17 cellular contexts compared by ENCODE assay signal in the genomic region with DNA sequence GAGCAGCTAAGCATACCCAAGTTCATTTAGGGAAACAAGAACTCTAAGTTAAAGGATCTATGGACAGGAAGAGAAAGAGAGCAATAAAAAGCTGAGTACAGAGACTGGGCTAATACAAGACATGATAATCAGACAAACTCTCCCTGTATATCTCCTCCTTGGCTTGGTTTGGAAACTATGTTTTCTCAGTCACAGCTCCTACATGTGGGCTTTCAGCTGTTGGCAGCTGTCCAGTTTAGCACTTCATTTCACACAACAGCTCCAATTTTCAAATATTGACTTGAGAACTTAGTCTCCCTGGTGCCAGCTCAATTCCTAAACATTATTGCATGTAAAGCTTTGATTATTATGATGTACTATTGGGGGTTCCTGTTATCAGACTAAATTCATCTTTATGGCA.
DNase-seq lines count a peak whose midpoint lies in the region; TF ChIP-seq lines count a peak whose summit lies in the region.
"Had no signal": no experiment of that assay in that cellular context is flagged by ENCODE, and none has a peak within 500 bp of the region (broad histone marks: within the 10 kb centered on the region; RNA-seq: fewer than 3 reads in every experiment).

No MANE protein-coding gene starts in this region.

- CTCF ChIA-PET in HEK293 (lab: Yijun Ruan, JAX), result interaction anchor here (1.4 kb wide), 1 partner anchor 96 kb away, joined by 6 read pairs; no protein-coding TSS in a partner anchor
- CTCF ChIA-PET in CD8-positive, alpha-beta memory T cell (lab: Charles Lee), result no interaction called here

- no peaks in the 10 kb centered on the region for H3K4me1 Mint-ChIP-seq in CD8-positive, alpha-beta memory T cell
- H3K4me1 Mint-ChIP-seq: natural killer cell had no signal

- peaks cover 2 to 8% of the 10 kb centered on the region in 2 donors for H3K27me3 Mint-ChIP-seq in CD8-positive, alpha-beta memory T cell

- no peak overlapping the region for H3K4me3 ChIP-seq in HEK293 (ENCODE audit: low read depth, low read length)
- no peak overlapping the region for H3K4me3 ChIP-seq in CD8-positive, alpha-beta memory T cell (ENCODE audit: low read length)
- H3K4me3 ChIP-seq: adrenal gland, esophagus muscularis mucosa, K562, skin epidermis had no signal

- no peaks in the 10 kb centered on the region for H3K9me3 ChIP-seq in HEK293 (ENCODE audit: control insufficient read depth, insufficient read depth, low read depth, low read length)
- no peaks in the 10 kb centered on the region for H3K9me3 ChIP-seq in CD8-positive, alpha-beta memory T cell (ENCODE audit: low read length)
- H3K9me3 ChIP-seq: adrenal gland, esophagus muscularis mucosa had no signal

- no peak for TF ChIP-seq CTCF in HEK293 (tag by site-specific recombination; IDR thresholded peaks at IDR 0.05)

- POLR2A ChIA-PET in HEK293 (lab: Yijun Ruan, JAX), result no interaction called here
- POLR2A ChIA-PET in CD8-positive, alpha-beta memory T cell (lab: Charles Lee), result no interaction called here

- no peaks in the 10 kb centered on the region for H3K36me3 ChIP-seq in HEK293 (ENCODE audit: control insufficient read depth in 2 of 2, insufficient read depth in 1 of 2, low read length in 2 of 2)
- no peaks in the 10 kb centered on the region for H3K36me3 ChIP-seq in CD8-positive, alpha-beta memory T cell (ENCODE audit: insufficient read depth, low read length)
- H3K36me3 ChIP-seq: adrenal gland, esophagus muscularis mucosa had no signal

- no peaks in the 10 kb centered on the region for H3K9me3 Mint-ChIP-seq in CD8-positive, alpha-beta memory T cell

- H3K4me3 Mint-ChIP-seq in CD8-positive, alpha-beta memory T cell, result no peak overlapping the region
- H3K4me3 Mint-ChIP-seq: natural killer cell had no signal

- no peak overlapping the region for H3K27ac ChIP-seq in HEK293 (ENCODE audit: extremely low read depth, low read depth, low read length)
- H3K27ac ChIP-seq in CD8-positive, alpha-beta memory T cell (ENCODE audit: low read depth, low read length), result no peak overlapping the region
- H3K27ac ChIP-seq: adrenal gland, esophagus muscularis mucosa, skin epidermis had no signal

- DNase-seq in NCI-H146 treated with DMSO at 0.1 percent for 48 hours (lab: John Stamatoyannopoulos, UW; ENCODE audit: unreplicated experiment) (peak; percentile 95), NCI-H345 treated with DMSO at 0.1 percent for 48 hours (lab: John Stamatoyannopoulos, UW; ENCODE audit: unreplicated experiment) (peak; percentile 87), astrocyte of the hippocampus (ENCODE audit: low read depth, low spot score) (peak; percentile 0), amygdala (lab: John Stamatoyannopoulos, UW) (no peak), cerebellar nuclear complex (lab: John Stamatoyannopoulos, UW) (no peak)
- DNase-seq in CD8-positive, alpha-beta memory T cell, result no peak
- DNase-seq: activated CD4-positive, alpha-beta T cell treated with anti-CD3 and anti-CD28 coated beads for 1 hour; adrenal gland; central memory CD4-positive, alpha-beta T cell; natural killer cell; posterior cingulate gyrus; stimulated activated CD4-positive, alpha-beta T cell treated with anti-CD3 and anti-CD28 coated beads, Interleukin-4, amount 100 ng/mL, for 24 hours; T1000 had no signal

- H3K27ac Mint-ChIP-seq in CD8-positive, alpha-beta memory T cell, result no peak overlapping the region
- H3K27ac Mint-ChIP-seq: natural killer cell had no signal

- H3K27me3 ChIP-seq in CD8-positive, alpha-beta memory T cell (ENCODE audit: insufficient read depth, low read length, poor library complexity, severe bottlenecking), result no peaks in the 10 kb centered on the region
- H3K27me3 ChIP-seq: adrenal gland, esophagus muscularis mucosa had no signal

- no peaks in the 10 kb centered on the region for H3K36me3 Mint-ChIP-seq in CD8-positive, alpha-beta memory T cell
- H3K36me3 Mint-ChIP-seq: natural killer cell had no signal

- no peaks in the 10 kb centered on the region for H3K4me1 ChIP-seq in HEK293 (ENCODE audit: control insufficient read depth, insufficient read depth, low read length)
- no peaks in the 10 kb centered on the region for H3K4me1 ChIP-seq in CD8-positive, alpha-beta memory T cell (ENCODE audit: insufficient read depth, low read length)
- H3K4me1 ChIP-seq: adrenal gland, esophagus muscularis mucosa had no signal

TF ChIP-seq in HEK293, 187 proteins besides CTCF, POLR2A, EP300 and RAD21:
- TF ChIP-seq TRIM28 (IDR thresholded peaks at IDR 0.05; ENCODE audit: borderline replicate concordance, low read length) (peak; percentile 91), YY1 (tag by site-specific recombination; IDR thresholded peaks at IDR 0.05) (no peak)

Comparison
In these comparisons a context has a peak if more than half of its experiments do, and no peak if none do; other contexts are left out.
1. DNase-seq: peak in NCI-H146 treated with DMSO at 0.1 percent for 48 hours (single experiment), NCI-H345 treated with DMSO at 0.1 percent for 48 hours (single experiment) and astrocyte of the hippocampus (single experiment); none in amygdala (0 of 56), cerebellar nuclear complex (0 of 2) and CD8-positive, alpha-beta memory T cell (0 of 5).